ENCODE assay signal across 8 cellular contexts in the genomic region with DNA sequence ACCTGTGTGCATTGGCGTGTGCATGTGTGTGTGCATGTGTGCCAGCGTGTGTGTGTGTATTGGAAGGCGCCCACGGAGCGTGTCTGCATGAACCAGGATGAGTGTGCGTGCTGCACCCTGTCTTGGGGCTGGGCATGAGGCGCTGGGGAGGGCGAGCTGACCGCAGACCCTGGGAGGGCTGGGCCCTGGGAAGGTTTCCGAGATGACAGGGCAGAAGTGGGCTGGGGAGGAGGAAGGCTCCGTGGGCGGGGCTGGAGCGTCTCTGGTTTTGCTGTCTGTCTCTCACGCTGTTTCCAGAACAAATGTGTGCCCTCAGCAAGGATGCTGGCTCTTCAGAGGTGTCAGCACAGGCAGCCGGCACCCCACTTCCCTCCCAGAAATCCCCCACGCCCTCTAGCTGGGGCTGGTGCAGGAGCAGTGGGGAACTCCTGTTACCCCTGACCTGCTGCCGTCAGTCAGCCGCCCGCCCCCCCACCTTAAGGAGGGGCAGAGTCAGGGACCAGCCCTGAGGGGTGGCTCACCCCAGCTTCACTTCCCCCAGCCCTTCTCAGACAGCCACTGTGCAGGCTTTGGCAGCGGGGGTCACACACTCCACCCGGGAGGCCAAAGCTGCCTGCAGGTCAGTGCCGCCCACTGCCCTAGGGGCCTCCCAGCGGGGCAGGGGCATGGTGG.
A peak's percentile ranks its signal among the peaks of the same experiment; 100 is the strongest.
DNase-seq lines count a peak whose midpoint lies in the region; ATAC-seq and TF ChIP-seq lines count a peak whose summit lies in the region.

TSS of gene GPR35 (plus strand) at position 531 of the 672 bp plus-strand sequence. CDS start 4,473 bp downstream, outside the sequence.

- in situ Hi-C loops in GM13977 (cut with MboI; ENCODE audit: low pct_unique_long_range_greater_than_20kb, low sequenced_read_pairs, unreplicated experiment): no loop called here

- TF ChIP-seq CTCF in GM13977 (IDR thresholded peaks at IDR 0.05; ENCODE audit: extremely low read depth, insufficient read depth, missing control alignments): no peak

- ATAC-seq in HG03045 (IDR thresholded peaks at IDR 0.05; ENCODE audit: unreplicated experiment): no peak
- no peak for ATAC-seq in HG02588 (IDR thresholded peaks at IDR 0.05; ENCODE audit: unreplicated experiment)

- DNase-seq in GM13977 (ENCODE audit: low spot score) (peak; percentile 70), SKM-1 (lab: John Stamatoyannopoulos, UW; ENCODE audit: unreplicated experiment) (peak; percentile 94), activated gamma-delta T cell treated with Interleukin-2 at 50 U/mL for 16 hours (peak; percentile 69), kidney tubule cell (ENCODE audit: low spot score) (peak; percentile 72), kidney glomerular epithelial cell (lab: John Stamatoyannopoulos, UW) (no peak)
- peak; percentile 43 for DNase-seq in stimulated activated CD8-positive, alpha-beta memory T cell treated with anti-CD3 and anti-CD28 coated beads, Interleukin-15, amount 100 ng/mL, for 1 hour (ENCODE audit: low read depth)
